In the genomic region with DNA sequence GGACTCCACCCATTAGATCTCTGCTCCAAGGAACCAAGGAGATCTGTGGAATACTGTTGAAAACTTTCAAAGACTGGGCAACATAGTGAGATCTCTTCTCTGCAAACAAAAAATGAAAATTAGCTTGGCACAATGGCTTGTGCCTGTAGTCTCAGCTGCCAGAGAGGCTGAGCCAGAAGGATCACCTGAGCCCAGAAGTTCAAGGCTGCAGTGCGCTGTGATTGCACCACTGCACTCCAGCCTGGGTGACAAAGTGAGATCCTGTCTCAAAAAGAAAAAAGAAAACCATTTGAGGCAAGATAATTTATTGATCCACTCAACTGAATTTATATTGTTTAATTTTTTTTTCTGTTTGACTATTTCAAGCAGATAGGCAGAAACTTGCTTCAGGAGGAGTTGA, we compare ENCODE assay signal across 27 cellular contexts. TPM values are rescaled to one million over a fixed set of nuclear protein-coding genes. Genes with fewer than 3 reads are reported as not detected.
"Had no signal": no experiment of that assay in that cellular context is flagged by ENCODE, and none has a peak within 500 bp of the region (broad histone marks: within the 10 kb centered on the region; RNA-seq: fewer than 3 reads in every experiment).

No MANE protein-coding gene starts in this region.

- H3K27ac ChIP-seq: stomach, suprapubic skin, testis, thoracic aorta, thyroid gland, tibial artery, tibial nerve, transverse colon, upper lobe of left lung, upper lobe of right lung, uterus, vagina had no signal

- H3K9me3 ChIP-seq: stomach, suprapubic skin, testis, thoracic aorta, thyroid gland, tibial artery, tibial nerve, transverse colon, upper lobe of left lung, upper lobe of right lung, uterus, vagina had no signal

- H3K4me1 ChIP-seq: stomach, suprapubic skin, testis, thyroid gland, tibial artery, tibial nerve, transverse colon, upper lobe of left lung, upper lobe of right lung, uterus, vagina had no signal

- H3K4me3 ChIP-seq: stomach, suprapubic skin, testis, thoracic aorta, thyroid gland, tibial artery, tibial nerve, transverse colon, upper lobe of left lung, upper lobe of right lung, uterus, vagina had no signal

- ATAC-seq: stimulated activated effector memory CD8-positive, alpha-beta T cell treated with anti-CD3 and anti-CD28 coated beads, Interleukin-12 subunit alpha, Interleukin-12 subunit beta, amount 100 ng/mL, for 72 hours; stimulated activated memory B cell treated with anti-CD40 and anti-IgM and Interleukin-4, amounts not matched to agents 10 μg/mL and 1 μg/mL and 100 μg/mL, for 72 hours; stimulated activated naive B cell treated with anti-CD40 and anti-IgM and Interleukin-4, amounts not matched to agents 10 μg/mL and 1 μg/mL and 100 μg/mL, for 72 hours; stimulated activated naive CD8-positive, alpha-beta T cell treated with anti-CD3 and anti-CD28 coated beads, Interleukin-15, amount 100 ng/mL, for 72 hours; stimulated activated naive CD8-positive, alpha-beta T cell treated with anti-CD3 and anti-CD28 coated beads, Interleukin-15, Interleukin-2, amounts not matched to agents 100 U/mL and 50 U/mL, for 24 hours; upper lobe of right lung had no signal

- FAIRE-seq: urothelium cell line had no signal

- H3K36me3 ChIP-seq: stomach, suprapubic skin, thoracic aorta, thyroid gland, tibial artery, tibial nerve, transverse colon, upper lobe of left lung, upper lobe of right lung, uterus, vagina had no signal

- DNase-seq: stimulated activated CD4-positive, alpha-beta T cell treated with anti-CD3 and anti-CD28 coated beads, Interleukin-2, amount 100 ng/mL, for 48 hours; stimulated activated CD4-positive, alpha-beta T cell treated with anti-CD3 and anti-CD28 coated beads, Interleukin-4, amount 100 ng/mL, for 1 hour; stimulated activated CD4-positive, alpha-beta T cell treated with anti-CD3 and anti-CD28 coated beads, Interleukin-4, amount 100 ng/mL, for 24 hours; stimulated activated CD4-positive, alpha-beta T cell treated with anti-CD3 and anti-CD28 coated beads, Interleukin-4, amount 100 ng/mL, for 4 hours; stimulated activated CD8-positive, alpha-beta memory T cell treated with anti-CD3 and anti-CD28 coated beads, Interleukin-4, amount 100 ng/mL, for 48 hours; stimulated activated naive B cell treated with anti-CD40 and anti-IgM and Interleukin-4, amounts not matched to agents 10 μg/mL and 1 μg/mL and 100 μg/mL, for 72 hours; stimulated activated naive CD4-positive, alpha-beta T cell; stimulated activated naive CD4-positive, alpha-beta T cell treated with Interleukin-2 at 50 U/mL for 16 hours; stimulated activated naive CD8-positive, alpha-beta T cell treated with anti-CD3 and anti-CD28 coated beads, Interleukin-15, amount 100 ng/mL, for 72 hours; stimulated activated naive CD8-positive, alpha-beta T cell treated with anti-CD3 and anti-CD28 coated beads, Interleukin-15, Interleukin-2, amounts not matched to agents 100 U/mL and 50 U/mL, for 24 hours; stomach; substantia nigra; testis; thyroid gland; tibial artery; transverse colon; trophoblast cell; upper lobe of left lung; upper lobe of right lung; uterus had no signal

- H3K27me3 ChIP-seq: stomach, suprapubic skin, testis, thyroid gland, tibial artery, tibial nerve, transverse colon, upper lobe of left lung, upper lobe of right lung, uterus, vagina had no signal

RNA-seq across cellular contexts. Expression of a gene that starts 54.8 kb away (rescaled TPM):
- total RNA-seq: vagina had no signal
